19 cellular contexts compared by ENCODE assay signal in the genomic region with DNA sequence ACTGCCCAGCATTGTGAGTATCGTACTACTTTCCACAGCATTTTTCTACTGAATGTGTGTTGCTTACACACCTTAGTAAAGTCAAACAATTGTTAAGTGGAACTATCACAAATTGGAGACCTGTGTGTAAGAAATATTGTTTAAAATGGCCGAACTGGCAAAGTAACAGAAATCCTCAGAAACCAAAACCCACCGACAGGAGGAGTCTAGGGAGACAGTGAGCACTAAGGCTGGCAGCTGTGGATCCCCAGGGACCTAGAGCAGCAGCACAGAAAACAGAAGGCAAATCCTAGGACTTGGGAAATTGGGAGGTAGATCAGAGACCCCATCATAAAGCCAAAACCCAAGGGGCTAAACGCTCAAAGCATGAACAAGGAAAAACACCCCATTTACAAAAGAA.
DNase-seq lines count a peak whose midpoint lies in the region; ATAC-seq, FAIRE-seq and TF ChIP-seq lines count a peak whose summit lies in the region.
"Had no signal": no experiment of that assay in that cellular context is flagged by ENCODE, and none has a peak within 500 bp of the region (broad histone marks: within the 10 kb centered on the region; RNA-seq: fewer than 3 reads in every experiment).

No MANE protein-coding gene starts in this region.

- no peak for TF ChIP-seq POLR2A in GM12892 (IDR thresholded peaks at IDR 0.05; ENCODE audit: low read depth, low read length)

- H3K27me3 Mint-ChIP-seq in nephron progenitor cell (ENCODE audit: low read depth, poor library complexity), result peaks cover 3% of the 10 kb centered on the region
- H3K27me3 Mint-ChIP-seq: activated CD4-positive, alpha-beta T cell treated with anti-CD3 and anti-CD28 coated beads for 36 hours; dendritic cell treated with granulocyte-macrophage colony-stimulating factor and Interleukin-4, amounts not matched to agents 40 ng/mL and 50 ng/mL, for 4 days; T-helper 17 cell had no signal

- H3K9me3 Mint-ChIP-seq in nephron progenitor cell, result peaks cover 5% of the 10 kb centered on the region
- H3K9me3 Mint-ChIP-seq: dendritic cell treated with granulocyte-macrophage colony-stimulating factor and Interleukin-4, amounts not matched to agents 40 ng/mL and 50 ng/mL, for 4 days had no signal

- ATAC-seq in GM19328 (IDR thresholded peaks at IDR 0.05; ENCODE audit: unreplicated experiment), result no peak
- no peak for ATAC-seq in HG02588 (IDR thresholded peaks at IDR 0.05; ENCODE audit: unreplicated experiment)
- no peak for ATAC-seq in GM18868 (IDR thresholded peaks at IDR 0.05; ENCODE audit: unreplicated experiment)
- ATAC-seq: activated CD4-positive, alpha-beta T cell treated with anti-CD3 and anti-CD28 coated beads for 36 hours; foreskin keratinocyte; T-helper 17 cell had no signal

- peak; percentile 33 for FAIRE-seq in GM12892 (lab: Jason Lieb, UNC)
- FAIRE-seq: GM12891, keratinocyte, RCC 7860 had no signal

- peak overlapping the region; percentile 15 for H3K27ac Mint-ChIP-seq in nephron progenitor cell
- H3K27ac Mint-ChIP-seq: activated CD4-positive, alpha-beta T cell treated with anti-CD3 and anti-CD28 coated beads for 36 hours; dendritic cell treated with granulocyte-macrophage colony-stimulating factor and Interleukin-4, amounts not matched to agents 40 ng/mL and 50 ng/mL, for 4 days had no signal

- H3K4me1 Mint-ChIP-seq in nephron progenitor cell, result no peaks in the 10 kb centered on the region

- TF ChIP-seq CTCF in nephron progenitor cell (IDR thresholded peaks at IDR 0.05), result peak; percentile 7

- no peak for DNase-seq in GM12892 (ENCODE audit: insufficient read length)
- DNase-seq in NCI-H82 (lab: John Stamatoyannopoulos, UW), result peak; percentile 68
- peak; percentile 14 for DNase-seq in fibroblast of gingiva (ENCODE audit: low read depth)
- peak; percentile 4 for DNase-seq in nephron progenitor cell
- no peak for DNase-seq in stimulated activated CD4-positive, alpha-beta T cell treated with anti-CD3 and anti-CD28 coated beads, Interleukin-4, amount 100 ng/mL, for 1 hour
- DNase-seq: activated CD4-positive, alpha-beta T cell treated with anti-CD3 and anti-CD28 coated beads for 36 hours; activated T-cell treated with anti-CD3 and anti-CD28 coated beads, Interleukin-2, amount 50 U/mL, for 48 hours; NCI-H1436; NCI-H510A; stimulated activated naive CD4-positive, alpha-beta T cell; T-helper 17 cell had no signal

- H3K4me3 Mint-ChIP-seq in nephron progenitor cell, result no peak overlapping the region
- H3K4me3 Mint-ChIP-seq: activated CD4-positive, alpha-beta T cell treated with anti-CD3 and anti-CD28 coated beads for 36 hours; dendritic cell treated with granulocyte-macrophage colony-stimulating factor and Interleukin-4, amounts not matched to agents 40 ng/mL and 50 ng/mL, for 4 days; T-helper 17 cell had no signal

- H3K36me3 Mint-ChIP-seq in nephron progenitor cell (ENCODE audit: low read depth), result peaks cover 5% of the 10 kb centered on the region

Comparison
In these comparisons a context has a peak if more than half of its experiments do, and no peak if none do; other contexts are left out.
1. DNase-seq: peak in NCI-H82 (single experiment), fibroblast of gingiva (single experiment) and nephron progenitor cell (single experiment); none in GM12892 (single experiment) and stimulated activated CD4-positive, alpha-beta T cell treated with anti-CD3 and anti-CD28 coated beads, Interleukin-4, amount 100 ng/mL, for 1 hour (single experiment).